Comparison of ENCODE assay signal across 9 cellular contexts in genomic region chr6:25748601-25749517, GRCh38. TPM values are rescaled to one million over a fixed set of nuclear protein-coding genes. Genes with fewer than 3 reads are reported as not detected.
"Had no signal": no experiment of that assay in that cellular context is flagged by ENCODE, and none has a peak within 500 bp of the region (broad histone marks: within the 10 kb centered on the region; RNA-seq: fewer than 3 reads in every experiment).

No MANE protein-coding gene starts in this region.

RNA-seq across cellular contexts. Expression of gene SLC17A4, which starts 5.7 kb away (rescaled TPM):
- total RNA-seq: activated B cell treated with CpG ODN at 0.5 μM for 24 hours; activated CD4-positive, alpha-beta memory T cell treated with anti-CD3 and anti-CD28 coated beads for 36 hours; activated naive CD4-positive, alpha-beta T cell treated with anti-CD3 and anti-CD28 coated beads for 36 hours; activated naive CD4-positive, alpha-beta T cell treated with anti-CD3 and anti-CD28 coated beads, Interleukin-2, amount 50 U/mL, for 72 hours; activated T-cell treated with anti-CD3 and anti-CD28 coated beads, Interleukin-2, amount 50 U/mL, for 4 hours; activated T-helper 1 cell treated with anti-CD3 and anti-CD28 coated beads, Interleukin-12 subunit alpha, Interleukin-12 subunit beta, Interleukin-2, Interleukin-4 antibody, amounts not matched to agents 30 ng/mL and 10 ng/mL and 1 ng/mL, durations not matched to agents 14 hours and 24 hours and 36 hours; OCI-LY7; Right ventricle myocardium superior had no signal
- polyA plus RNA-seq: IgD-negative memory B cell had no signal
